In the genomic region with DNA sequence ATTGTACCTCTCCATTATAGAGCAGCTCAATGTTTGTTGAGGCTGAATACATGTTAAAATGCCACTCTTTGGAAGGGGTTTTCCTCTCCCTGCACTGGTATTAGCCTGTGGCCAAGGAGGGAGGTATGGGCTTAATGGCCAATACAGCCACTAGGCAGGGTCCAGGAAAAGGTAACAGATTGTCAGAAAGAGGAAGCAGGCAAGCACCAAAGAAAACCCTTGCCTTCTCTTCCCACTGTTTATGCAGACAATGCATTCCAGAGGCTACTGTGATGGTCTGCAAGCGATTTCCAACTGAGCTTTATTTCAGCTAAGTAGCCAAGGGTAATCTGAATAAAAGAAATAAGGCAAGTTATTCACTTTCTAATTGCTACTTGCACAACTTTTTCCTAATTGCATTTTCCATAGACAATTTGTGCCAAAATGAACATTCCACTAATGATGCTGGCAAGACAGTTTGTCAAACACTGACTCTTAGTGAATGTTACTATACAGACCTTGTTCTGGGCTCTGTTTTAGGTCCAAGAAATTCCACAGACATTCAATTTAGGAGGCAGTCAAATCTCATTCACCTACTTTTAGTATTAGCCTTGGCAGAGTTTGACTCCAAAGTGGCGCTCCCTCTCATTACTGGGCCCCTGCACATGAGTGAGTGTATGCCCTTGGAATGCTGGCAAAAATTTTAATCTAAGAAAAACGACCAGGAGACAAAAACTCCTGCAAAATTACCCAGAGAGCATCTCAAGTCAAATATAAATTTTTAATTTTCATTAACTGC, we compare ENCODE assay signal across 20 cellular contexts.
"Had no signal": no experiment of that assay in that cellular context is flagged by ENCODE, and none has a peak within 500 bp of the region (broad histone marks: within the 10 kb centered on the region; RNA-seq: fewer than 3 reads in every experiment).

No MANE protein-coding gene starts in this region.

- H3K79me2 ChIP-seq: hepatocyte had no signal

- H3K4me1 ChIP-seq: adrenal gland, psoas muscle, spleen, thyroid gland had no signal

- H3K27me3 Mint-ChIP-seq: naive B cell had no signal

- DNase-seq: activated CD4-positive, alpha-beta T cell treated with anti-CD3 and anti-CD28 coated beads for 1 hour; activated CD8-positive, alpha-beta memory T cell treated with anti-CD3 and anti-CD28 coated beads for 24 hours; activated effector memory CD4-positive, alpha-beta T cell treated with anti-CD3 and anti-CD28 coated beads, Interleukin-2, amount 50 U/mL, for 16 hours; activated T-cell treated with anti-CD3 and anti-CD28 coated beads, Interleukin-2, amount 50 U/mL, for 72 hours; adrenal gland; dermis blood vessel endothelial cell; effector memory CD4-positive, alpha-beta T cell; left ventricle myocardium superior; naive B cell; psoas muscle; sigmoid colon; spleen; stimulated activated naive CD4-positive, alpha-beta T cell; T-helper 2 cell; thyroid gland had no signal

- H3K4me3 ChIP-seq: adrenal gland, hepatocyte, psoas muscle, sigmoid colon, spleen, thyroid gland had no signal

- FAIRE-seq: endothelial cell of umbilical vein had no signal

- H3K4me1 Mint-ChIP-seq: activated naive CD4-positive, alpha-beta T cell treated with anti-CD3 and anti-CD28 coated beads, Interleukin-2, amount 50 U/mL, for 24 hours; naive B cell; neural crest cell had no signal

- H3K27ac ChIP-seq: adrenal gland, hepatocyte, psoas muscle, spleen, thyroid gland, VCaP had no signal

- H3K36me3 ChIP-seq: adrenal gland, sigmoid colon, spleen, thyroid gland had no signal

- H3K27ac Mint-ChIP-seq: activated naive CD4-positive, alpha-beta T cell treated with anti-CD3 and anti-CD28 coated beads, Interleukin-2, amount 50 U/mL, for 24 hours; activated T-cell treated with anti-CD3 and anti-CD28 coated beads, Interleukin-2, amount 50 U/mL, for 72 hours; naive B cell had no signal

- H2AFZ ChIP-seq: hepatocyte had no signal

- H3K9me3 ChIP-seq: psoas muscle, sigmoid colon, spleen, thyroid gland had no signal

- H3K4me3 Mint-ChIP-seq: activated naive CD4-positive, alpha-beta T cell treated with anti-CD3 and anti-CD28 coated beads, Interleukin-2, amount 50 U/mL, for 24 hours; activated T-cell treated with anti-CD3 and anti-CD28 coated beads, Interleukin-2, amount 50 U/mL, for 72 hours; naive B cell; neural crest cell had no signal

- H3K4me2 ChIP-seq: hepatocyte had no signal

- H3K27me3 ChIP-seq: adrenal gland, hepatocyte, sigmoid colon, spleen, thyroid gland had no signal

- ATAC-seq: activated T-cell treated with anti-CD3 and anti-CD28 coated beads, Interleukin-2, amount 50 U/mL, for 72 hours; left ventricle myocardium superior; psoas muscle had no signal

- H3K36me3 Mint-ChIP-seq: activated naive CD4-positive, alpha-beta T cell treated with anti-CD3 and anti-CD28 coated beads, Interleukin-2, amount 50 U/mL, for 24 hours; naive B cell had no signal
